ENCODE assay signal across 8 cellular contexts in the genomic region with DNA sequence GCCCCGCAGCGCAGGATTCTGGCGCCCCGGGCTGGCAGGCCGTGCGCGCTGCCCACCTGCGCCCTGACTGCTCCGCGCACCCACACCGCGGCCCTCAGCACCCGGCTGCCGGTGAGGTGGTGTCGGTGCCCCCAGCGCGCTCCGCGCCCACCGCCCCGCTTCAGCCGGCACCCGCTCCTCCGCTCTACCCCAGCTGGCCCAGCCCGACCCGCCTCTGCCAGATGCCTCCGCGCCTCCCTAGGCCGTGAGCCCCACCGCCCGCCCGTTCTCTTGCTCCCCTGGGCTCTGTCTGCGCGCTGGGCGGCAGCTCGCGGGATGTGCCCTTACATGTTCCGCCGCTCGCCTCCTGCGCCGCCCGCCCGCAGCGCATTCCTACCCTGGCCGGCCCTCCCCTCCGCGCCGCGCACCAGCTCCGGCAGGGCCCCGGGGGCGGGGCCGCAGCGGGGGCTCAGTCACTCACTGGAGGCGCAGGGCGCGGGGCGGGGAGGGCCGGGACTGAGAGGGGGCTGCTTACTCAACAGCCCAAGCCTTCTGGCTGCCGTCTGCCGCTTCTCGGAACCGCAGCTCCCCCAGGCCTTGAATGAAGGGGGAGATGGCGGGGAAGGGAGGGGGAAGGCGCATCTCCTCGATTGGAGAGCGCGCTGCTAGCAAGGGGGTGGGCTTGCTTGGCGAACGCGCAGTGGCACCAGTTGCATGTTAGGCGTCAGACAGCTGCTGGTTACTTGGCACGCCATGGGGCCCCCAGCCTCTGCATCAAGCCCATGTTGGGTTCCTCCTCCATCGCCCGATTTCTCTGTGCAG. TPM values are rescaled to one million over a fixed set of nuclear protein-coding genes. Genes with fewer than 3 reads are reported as not detected.
A peak's percentile ranks its signal among the peaks of the same experiment; 100 is the strongest.
DNase-seq lines count a peak whose midpoint lies in the region; ATAC-seq and TF ChIP-seq lines count a peak whose summit lies in the region.

A gene (minus strand): TSS at position 345 of the 801 bp plus-strand sequence. CDS start 402 bp downstream, outside the sequence.

- peaks cover 10% of the 10 kb centered on the region for H3K36me3 Mint-ChIP-seq in activated CD4-positive, alpha-beta memory T cell treated with anti-CD3 and anti-CD28 coated beads, Interleukin-2, amount 10 ng/mL, durations not matched to agents 7 days and 5 days (ENCODE audit: low read depth)

- intact Hi-C loops in A673 (cut with micrococcal nuclease; ENCODE audit: unreplicated experiment) (no loop called here), stomach (cut with DNase I; ENCODE audit: low total_unique reads) (no loop called here)

- no peaks in the 10 kb centered on the region for H3K9me3 Mint-ChIP-seq in activated CD4-positive, alpha-beta memory T cell treated with anti-CD3 and anti-CD28 coated beads, Interleukin-2, amount 10 ng/mL, durations not matched to agents 7 days and 5 days

- H3K4me3 ChIP-seq in A673 (ENCODE audit: low read depth, low read length, poor library complexity, severe bottlenecking) (peak within 1 kb of the TSS; percentile 76), mesodermal cell (ENCODE audit: extremely low read depth, insufficient read depth, low read length, poor library complexity, severe bottlenecking) (peak within 1 kb of the TSS; percentile 73), stomach (peak within 1 kb of the TSS; percentile 71 to 89 (median 79))

- H3K27me3 ChIP-seq in A673 (replicated peaks; ENCODE audit: insufficient read depth, low read depth, low read length, poor library complexity) (no peaks in the 10 kb centered on the region), stomach (peaks cover 0 to 37% (median 10%) of the 10 kb centered on the region in 3 donors)

- H3K4me1 ChIP-seq in A673 (ENCODE audit: insufficient read depth, low read length, poor library complexity, severe bottlenecking) (peaks cover 21% of the 10 kb centered on the region), mesodermal cell (ENCODE audit: control insufficient read depth, insufficient read depth, low read length, poor library complexity, severe bottlenecking) (peaks cover 18% of the 10 kb centered on the region), stomach (peaks cover 29 to 57% (median 49%) of the 10 kb centered on the region in 4 donors)

- peaks cover 38% of the 10 kb centered on the region for H3K27me3 Mint-ChIP-seq in activated CD4-positive, alpha-beta memory T cell treated with anti-CD3 and anti-CD28 coated beads, Interleukin-2, amount 10 ng/mL, durations not matched to agents 7 days and 5 days

- H3K9me3 ChIP-seq in A673 (ENCODE audit: low read depth, low read length, poor library complexity, severe bottlenecking) = no peaks in the 10 kb centered on the region
- no peaks in the 10 kb centered on the region for H3K9me3 ChIP-seq in mesodermal cell (ENCODE audit: control insufficient read depth, low read length)
- H3K9me3 ChIP-seq in stomach = no peaks in the 10 kb centered on the region

- peak within 1 kb of the TSS; percentile 77 for H3K4me3 Mint-ChIP-seq in activated CD4-positive, alpha-beta memory T cell treated with anti-CD3 and anti-CD28 coated beads, Interleukin-2, amount 10 ng/mL, durations not matched to agents 7 days and 5 days

- peak; percentile 95 for DNase-seq in A673 (ENCODE audit: low spot score)
- peak; percentile 97 for DNase-seq in NCI-H2171 treated with DMSO at 0.1 percent for 48 hours (lab: John Stamatoyannopoulos, UW)
- DNase-seq in activated CD4-positive, alpha-beta memory T cell treated with anti-CD3 and anti-CD28 coated beads, Interleukin-2, amount 10 ng/mL, durations not matched to agents 7 days and 5 days = peak; percentile 69
- DNase-seq in epithelial cell of prostate (ENCODE audit: low read depth, low spot score) = no peak
- peak; percentile 79 for DNase-seq in stomach

- TF ChIP-seq EP300 in stomach (IDR thresholded peaks at IDR 0.05) = no peak

- peak in 1 of 4 donors; percentile 13 for TF ChIP-seq POLR2A in stomach (IDR thresholded peaks at IDR 0.05)

- H3K27ac ChIP-seq in A673 (ENCODE audit: low read depth, low read length, poor library complexity, severe bottlenecking) = peak within 1 kb of the TSS; percentile 93
- H3K27ac ChIP-seq in epithelial cell of prostate = peak within 1 kb of the TSS; percentile 100
- H3K27ac ChIP-seq in mesodermal cell (ENCODE audit: low read depth, low read length, severe bottlenecking) = peak within 1 kb of the TSS; percentile 69
- H3K27ac ChIP-seq in stomach = peak within 1 kb of the TSS; percentile 87 to 94 (median 90)

- CTCF ChIA-PET in A673 (lab: Charles Lee) = interaction anchor here (0.6 to 2.0 kb wide), 7 partner anchors 11 to 215 kb away, joined by 3 to 21 read pairs (median 6); no protein-coding TSS in a partner anchor
- CTCF ChIA-PET in activated CD4-positive, alpha-beta memory T cell treated with anti-CD3 and anti-CD28 coated beads, Interleukin-2, amount 10 ng/mL, durations not matched to agents 7 days and 5 days (lab: Charles Lee) = interaction anchor here (1.5 to 4.7 kb wide), 5 partner anchors 9 to 44 kb away, joined by 4 to 44 read pairs (median 13); no protein-coding TSS in a partner anchor

- H3K36me3 ChIP-seq in A673 (ENCODE audit: insufficient read depth, low read length, poor library complexity, severe bottlenecking) (peaks cover 15% of the 10 kb centered on the region), mesodermal cell (ENCODE audit: control insufficient read depth, insufficient read depth, low read length) (peaks cover 37% of the 10 kb centered on the region), stomach (peaks cover 9 to 19% (median 18%) of the 10 kb centered on the region in 4 donors)

- peak; percentile 52 for ATAC-seq in GM18519 (IDR thresholded peaks at IDR 0.05; ENCODE audit: low FRiP score, unreplicated experiment)
- ATAC-seq in HG02973 (IDR thresholded peaks at IDR 0.05; ENCODE audit: unreplicated experiment) = peak; percentile 70

- BruUV-seq in A673 (replicated peaks; lab: Mats Ljungman, UMichigan) = no TSS peak

- POLR2A ChIA-PET in A673 (lab: Charles Lee; ENCODE audit: low non-redundant PET) = no interaction called here
- POLR2A ChIA-PET in activated CD4-positive, alpha-beta memory T cell treated with anti-CD3 and anti-CD28 coated beads, Interleukin-2, amount 10 ng/mL, durations not matched to agents 7 days and 5 days (lab: Charles Lee) = interaction anchor here (0.7 to 2.5 kb wide), 6 partner anchors 10 to 43 kb away, joined by 3 to 18 read pairs (median 8); a partner anchor contains a TSS

- peaks cover 21% of the 10 kb centered on the region for H3K4me1 Mint-ChIP-seq in activated CD4-positive, alpha-beta memory T cell treated with anti-CD3 and anti-CD28 coated beads, Interleukin-2, amount 10 ng/mL, durations not matched to agents 7 days and 5 days

- no peak for TF ChIP-seq CTCF in A673 (conservative IDR thresholded peaks at IDR 0.05; ENCODE audit: low read depth, low read length)
- TF ChIP-seq CTCF in stomach (IDR thresholded peaks at IDR 0.05) = no peak

- WGBS in mesodermal cell (ENCODE audit: insufficient coverage in 2 of 2), 2 experiments = 1% methylated on average over 46 to 54 of the region's 76 CpGs
- WGBS in stomach, 5 donors = 1 to 2% (median 1%) methylated on average over 14 to 76 of the region's 76 CpGs

- H3K27ac Mint-ChIP-seq in activated CD4-positive, alpha-beta memory T cell treated with anti-CD3 and anti-CD28 coated beads, Interleukin-2, amount 10 ng/mL, durations not matched to agents 7 days and 5 days = peak within 1 kb of the TSS; percentile 45

RNA-seq across cellular contexts. Expression of the gene that starts here (rescaled TPM):
- 23.9 and 24.1 TPM in 2 replicates for total RNA-seq in A673 (2021)
- 10 to 100 TPM in 1 of 2 experiments, 1 to 10 TPM in 1; 9.0 to 11.4 TPM for total RNA-seq in activated CD4-positive, alpha-beta memory T cell treated with anti-CD3 and anti-CD28 coated beads, Interleukin-2, amount 10 ng/mL, durations not matched to agents 7 days and 5 days
- 71.4 TPM for polyA plus RNA-seq in mesodermal cell (2013, experiment 1 of 2)
- polyA plus RNA-seq in mesodermal cell (2013, experiment 2 of 2) = 50.9 TPM
- total RNA-seq in stomach = 10 to 100 TPM in 4 of 5 donors, 1 to 10 TPM in 1; 4.0 to 66.5 (median 12.7) TPM
- polyA plus RNA-seq in stomach = 10 to 100 TPM; 21.5 to 45.4 (median 29.9) TPM
